Comparison of ENCODE assay signal across 8 cellular contexts in genomic region chr9:83920469-83920941, GRCh38. TPM values are rescaled to one million over a fixed set of nuclear protein-coding genes. Genes with fewer than 3 reads are reported as not detected.
A peak's percentile ranks its signal among the peaks of the same experiment; 100 is the strongest.
DNase-seq lines count a peak whose midpoint lies in the region; ATAC-seq and TF ChIP-seq lines count a peak whose summit lies in the region.

No MANE protein-coding gene starts in this region.

- peak overlapping the region; percentile 85 for H3K27ac ChIP-seq in CD4-positive, alpha-beta T cell (ENCODE audit: low read depth, low read length)

- CTCF ChIA-PET in CD4-positive, alpha-beta T cell (lab: Charles Lee): interaction anchor here (0.8 to 1.9 kb wide), 6 partner anchors 15 to 341 kb away, joined by 3 to 7 read pairs (median 4); partner anchors contain the start of genes HNRNPK, RMI1 and UBQLN1

- peak; percentile 56 for ATAC-seq in CD4-positive, alpha-beta T cell (ENCODE audit: poor library complexity)
- peak; percentile 23 for ATAC-seq in GM19023 (IDR thresholded peaks at IDR 0.05; ENCODE audit: unreplicated experiment)
- peak; percentile 7 for ATAC-seq in HG03139 (IDR thresholded peaks at IDR 0.05; ENCODE audit: unreplicated experiment)
- peak; percentile 77 for ATAC-seq in left lobe of liver
- no peak for ATAC-seq in stimulated activated naive CD8-positive, alpha-beta T cell treated with anti-CD3 and anti-CD28 coated beads, Interleukin-15, amount 100 ng/mL, for 72 hours

- no peaks in the 10 kb centered on the region for H3K27me3 Mint-ChIP-seq in CD4-positive, alpha-beta T cell
- no peaks in the 10 kb centered on the region for H3K27me3 Mint-ChIP-seq in stimulated activated naive CD8-positive, alpha-beta T cell treated with anti-CD3 and anti-CD28 coated beads, Interleukin-15, amount 100 ng/mL, for 72 hours

- POLR2A ChIA-PET in CD4-positive, alpha-beta T cell (lab: Charles Lee): interaction anchor here (0.6 to 3.2 kb wide), 11 partner anchors 9 to 423 kb away, joined by 3 to 51 read pairs (median 4); partner anchors contain the start of genes GKAP1, HNRNPK, IDNK and RMI1

- no peaks in the 10 kb centered on the region for H3K27me3 ChIP-seq in CD4-positive, alpha-beta T cell (ENCODE audit: control insufficient read depth, insufficient read depth, low read length)

- intact Hi-C loops in CD4-positive, alpha-beta T cell (cut with DNase I, micrococcal nuclease): loop anchor here (2.0 to 5.0 kb wide), 4 partner anchors 37 to 212 kb away; partner anchors contain the start of genes GKAP1 (in 1 of the 2), HNRNPK (in 1 of the 2) and RMI1 (in 1 of the 2)

- peak overlapping the region; percentile 91 for H3K27ac Mint-ChIP-seq in CD4-positive, alpha-beta T cell
- peak overlapping the region; percentile 92 to 94 for H3K27ac Mint-ChIP-seq in stimulated activated naive CD8-positive, alpha-beta T cell treated with anti-CD3 and anti-CD28 coated beads, Interleukin-15, amount 100 ng/mL, for 72 hours

- H3K4me1 Mint-ChIP-seq in CD4-positive, alpha-beta T cell (ENCODE audit: low read depth): peaks cover 17% of the 10 kb centered on the region
- peaks cover 17% of the 10 kb centered on the region for H3K4me1 Mint-ChIP-seq in stimulated activated naive CD8-positive, alpha-beta T cell treated with anti-CD3 and anti-CD28 coated beads, Interleukin-15, amount 100 ng/mL, for 72 hours

- H3K36me3 Mint-ChIP-seq in CD4-positive, alpha-beta T cell (ENCODE audit: low read depth): no peaks in the 10 kb centered on the region

- no peaks in the 10 kb centered on the region for H3K9me3 Mint-ChIP-seq in CD4-positive, alpha-beta T cell
- H3K9me3 Mint-ChIP-seq in stimulated activated naive CD8-positive, alpha-beta T cell treated with anti-CD3 and anti-CD28 coated beads, Interleukin-15, amount 100 ng/mL, for 72 hours: no peaks in the 10 kb centered on the region

- no peak for TF ChIP-seq CTCF in CD4-positive, alpha-beta T cell (IDR thresholded peaks at IDR 0.05)

- peak in 1 of 10 experiments; percentile 57 for DNase-seq in CD4-positive, alpha-beta T cell
- DNase-seq in NCI-H774 (lab: John Stamatoyannopoulos, UW) (peak; percentile 51), cerebellar cortex (ENCODE audit: low spot score) (peak; percentile 75), left lobe of liver (ENCODE audit: low spot score) (peak; percentile 71), NAMALWA (ENCODE audit: low spot score) (no peak)
- no peak for DNase-seq in stimulated activated naive CD8-positive, alpha-beta T cell treated with anti-CD3 and anti-CD28 coated beads, Interleukin-15, amount 100 ng/mL, for 72 hours

- H3K9me3 ChIP-seq in CD4-positive, alpha-beta T cell (ENCODE audit: control insufficient read depth, low read length): no peaks in the 10 kb centered on the region

- peak overlapping the region; percentile 93 for H3K4me3 Mint-ChIP-seq in CD4-positive, alpha-beta T cell
- H3K4me3 Mint-ChIP-seq in stimulated activated naive CD8-positive, alpha-beta T cell treated with anti-CD3 and anti-CD28 coated beads, Interleukin-15, amount 100 ng/mL, for 72 hours: peak overlapping the region; percentile 80

RNA-seq across cellular contexts. Expression of gene KIF27, which starts 0.7 kb away (rescaled TPM):
- total RNA-seq in CD4-positive, alpha-beta T cell: 1 to 10 TPM; 3.6 to 5.1 TPM
- 2.2 TPM for total RNA-seq in left lobe of liver

RNA-seq across cellular contexts. Expression of gene HNRNPK, which starts 59.5 kb away (rescaled TPM):
- total RNA-seq in CD4-positive, alpha-beta T cell: 100 to 1,000 TPM; 656 to 688 TPM
- 173 TPM for total RNA-seq in left lobe of liver

Comparison
In these comparisons a context has a peak if more than half of its experiments do, and no peak if none do; other contexts are left out.
1. DNase-seq: peak in NCI-H774 (single experiment), cerebellar cortex (single experiment) and left lobe of liver (single experiment); none in stimulated activated naive CD8-positive, alpha-beta T cell treated with anti-CD3 and anti-CD28 coated beads, Interleukin-15, amount 100 ng/mL, for 72 hours (0 of 2) and NAMALWA (single experiment).